Comparison of ENCODE assay signal across 7 cellular contexts in the genomic region with DNA sequence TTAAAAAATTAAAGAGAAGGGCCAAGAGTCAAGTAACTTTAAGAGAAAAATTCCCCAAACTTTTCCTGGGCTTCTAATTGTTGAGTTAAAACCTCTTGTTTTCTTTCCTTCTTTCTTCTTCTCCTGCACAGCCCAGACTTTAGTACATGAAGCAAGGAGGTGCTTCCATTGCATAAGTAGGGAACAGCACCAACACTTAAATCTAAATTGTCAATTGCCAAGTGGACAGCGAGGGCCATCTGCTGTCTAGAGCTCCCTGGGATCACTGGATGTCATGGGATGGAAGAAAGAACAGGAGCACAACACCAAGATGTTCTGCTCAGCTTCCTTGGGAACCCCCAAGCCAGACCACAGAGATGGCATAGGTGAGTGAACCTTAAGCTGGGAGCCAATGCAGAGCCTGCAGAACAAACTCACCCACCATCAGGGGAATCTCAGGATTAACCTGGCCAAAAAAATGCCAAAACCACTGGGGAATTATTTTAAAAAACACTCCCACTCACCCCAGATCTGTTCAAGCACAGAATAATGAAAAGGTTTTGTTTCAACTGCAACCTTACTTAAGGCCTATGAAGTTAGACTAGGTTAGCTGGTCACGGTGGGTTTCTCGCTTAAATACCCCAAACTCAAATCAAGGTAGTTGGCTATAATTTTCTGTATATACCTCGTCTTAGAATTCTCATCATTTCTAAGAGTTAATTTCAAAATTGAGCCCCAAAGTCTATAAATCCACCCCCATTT.
DNase-seq lines count a peak whose midpoint lies in the region; ATAC-seq and TF ChIP-seq lines count a peak whose summit lies in the region.

No MANE protein-coding gene starts in this region.

- peak overlapping the region; percentile 74 for H3K4me2 ChIP-seq in OCI-LY7 (ENCODE audit: low read length)

- no peaks in the 10 kb centered on the region for H3K27me3 Mint-ChIP-seq in stimulated activated naive B cell treated with anti-CD40 and anti-IgM and Interleukin-4, amounts not matched to agents 10 μg/mL and 1 μg/mL and 100 μg/mL, for 72 hours

- TF ChIP-seq EP300 in gastroesophageal sphincter (IDR thresholded peaks at IDR 0.05) = no peak

- TF ChIP-seq CTCF in OCI-LY7 (conservative IDR thresholded peaks at IDR 0.05; ENCODE audit: low read length) (no peak), gastroesophageal sphincter (IDR thresholded peaks at IDR 0.05) (no peak), GM10248 (IDR thresholded peaks at IDR 0.05; ENCODE audit: control extremely low read depth, extremely low read depth, low read depth, missing control alignments) (no peak)

- H3K9me3 ChIP-seq in OCI-LY7 (ENCODE audit: low read length) (no peaks in the 10 kb centered on the region; the same call in 1 of the 2 replicates), gastroesophageal sphincter (no peaks in the 10 kb centered on the region)

- no peaks in the 10 kb centered on the region for H3K9me2 ChIP-seq in OCI-LY7 (ENCODE audit: insufficient read depth, low read length)

- H3K9me3 Mint-ChIP-seq in stimulated activated naive B cell treated with anti-CD40 and anti-IgM and Interleukin-4, amounts not matched to agents 10 μg/mL and 1 μg/mL and 100 μg/mL, for 72 hours = no peaks in the 10 kb centered on the region

- BruUV-seq in OCI-LY7 (replicated peaks; lab: Mats Ljungman, UMichigan) = no TSS peak

- H3K4me1 ChIP-seq in OCI-LY7 (ENCODE audit: insufficient read depth, low read length, poor library complexity, severe bottlenecking) (peaks cover 79% of the 10 kb centered on the region), gastroesophageal sphincter (peaks cover 0 to 45% (median 11%) of the 10 kb centered on the region in 3 donors)

- H2AFZ ChIP-seq in OCI-LY7 (ENCODE audit: low read length) = no peak overlapping the region

- WGBS in gastroesophageal sphincter (ENCODE audit: low coverage in 1 of 2), 2 donors = 71 to 75% methylated on average over 3 of the region's 4 CpGs

- H3K27ac Mint-ChIP-seq in stimulated activated naive B cell treated with anti-CD40 and anti-IgM and Interleukin-4, amounts not matched to agents 10 μg/mL and 1 μg/mL and 100 μg/mL, for 72 hours = peak overlapping the region; percentile 71

- no peaks in the 10 kb centered on the region for H3K36me3 Mint-ChIP-seq in stimulated activated naive B cell treated with anti-CD40 and anti-IgM and Interleukin-4, amounts not matched to agents 10 μg/mL and 1 μg/mL and 100 μg/mL, for 72 hours

- H3K36me3 ChIP-seq in OCI-LY7 (ENCODE audit: insufficient read depth, low read length) (peaks cover 32% of the 10 kb centered on the region), gastroesophageal sphincter (no peaks in the 10 kb centered on the region)

- intact Hi-C loops in OCI-LY7 (cut with micrococcal nuclease; ENCODE audit: unreplicated experiment) = loop anchor here (2.0 kb wide), 1 partner anchor 591 kb away; no protein-coding TSS in a partner anchor

- TF ChIP-seq POLR2A in gastroesophageal sphincter (IDR thresholded peaks at IDR 0.05) = no peak

- DNase-seq in HCEC 1CT (peak; percentile 65), OCI-LY7 (ENCODE audit: low spot score) (no peak), GM10248 (ENCODE audit: extremely low spot score) (no peak), T-helper 1 cell (no peak)
- DNase-seq in stimulated activated naive B cell treated with anti-CD40 and anti-IgM and Interleukin-4, amounts not matched to agents 10 μg/mL and 1 μg/mL and 100 μg/mL, for 72 hours = no peak

- H3K79me2 ChIP-seq in OCI-LY7 (ENCODE audit: insufficient read depth, low read depth, low read length) = peaks cover 69% of the 10 kb centered on the region

- no peaks in the 10 kb centered on the region for H3K27me3 ChIP-seq in gastroesophageal sphincter

- CTCF ChIA-PET in OCI-LY7 (lab: Charles Lee; ENCODE audit: unreplicated experiment) (no interaction called here), GM10248 (lab: Yijun Ruan, JAX) (interaction anchor here (0.5 to 1.6 kb wide), 5 partner anchors 10 to 1078 kb away, joined by 3 to 5 read pairs (median 3); no protein-coding TSS in a partner anchor)

- POLR2A ChIA-PET in OCI-LY7 (lab: Charles Lee) (interaction anchor here (0.5 to 2.2 kb wide), 15 partner anchors 10 to 246 kb away, joined by 3 to 7 read pairs (median 3); no protein-coding TSS in a partner anchor), GM10248 (lab: Yijun Ruan, JAX) (no interaction called here)

- H3K4me3 ChIP-seq in OCI-LY7 (ENCODE audit: low read depth, low read length, poor library complexity, severe bottlenecking) (peak overlapping the region; percentile 46), gastroesophageal sphincter (no peak overlapping the region)

- peak overlapping the region; percentile 17 to 37 for H3K4me3 Mint-ChIP-seq in stimulated activated naive B cell treated with anti-CD40 and anti-IgM and Interleukin-4, amounts not matched to agents 10 μg/mL and 1 μg/mL and 100 μg/mL, for 72 hours

- ATAC-seq in gastroesophageal sphincter (peak; percentile 60), HG03108 (IDR thresholded peaks at IDR 0.05; ENCODE audit: unreplicated experiment) (no peak)
- no peak for ATAC-seq in stimulated activated naive B cell treated with anti-CD40 and anti-IgM and Interleukin-4, amounts not matched to agents 10 μg/mL and 1 μg/mL and 100 μg/mL, for 72 hours (replicated peaks)

- H3K4me1 Mint-ChIP-seq in stimulated activated naive B cell treated with anti-CD40 and anti-IgM and Interleukin-4, amounts not matched to agents 10 μg/mL and 1 μg/mL and 100 μg/mL, for 72 hours = peaks cover 22 to 43% of the 10 kb centered on the region in 2 donors

- no peaks in the 10 kb centered on the region for H4K20me1 ChIP-seq in OCI-LY7 (ENCODE audit: insufficient read depth, low read length)

- H3K27ac ChIP-seq in OCI-LY7 (ENCODE audit: low read depth, low read length, poor library complexity, severe bottlenecking) = peak overlapping the region; percentile 92
- H3K27ac ChIP-seq in gastroesophageal sphincter = peak overlapping the region in 3 of 4 donors; percentile 14 to 59 (median 40)
